ENCODE assay signal across 8 cellular contexts in the genomic region with DNA sequence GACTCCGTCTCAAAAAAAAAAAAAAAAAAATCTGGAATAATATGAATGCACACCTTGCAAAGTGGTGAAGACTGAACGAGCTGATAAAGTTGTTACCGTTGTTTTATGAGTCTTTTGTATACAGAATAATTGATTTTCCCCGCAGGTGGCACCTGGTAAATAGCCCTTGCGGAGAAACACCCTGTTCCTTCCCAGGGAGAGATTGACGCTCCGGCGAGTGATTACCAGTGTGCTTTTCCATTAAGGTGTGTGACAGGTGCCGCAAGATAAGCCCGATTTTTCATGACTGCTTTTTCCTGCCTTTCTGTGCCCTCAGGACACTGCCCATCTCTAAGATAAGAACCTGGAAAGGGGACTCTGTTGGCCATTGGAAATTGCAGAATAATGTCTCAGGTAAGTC. TPM values are rescaled to one million over a fixed set of nuclear protein-coding genes. Genes with fewer than 3 reads are reported as not detected.
DNase-seq lines count a peak whose midpoint lies in the region; ATAC-seq, FAIRE-seq and TF ChIP-seq lines count a peak whose summit lies in the region.

No MANE protein-coding gene starts in this region.

- peak overlapping the region; percentile 74 for H3K4me3 ChIP-seq in NT2/D1 (ENCODE audit: insufficient read length, low read depth)
- peak overlapping the region in 2 of 3 experiments; percentile 72 for H3K4me3 ChIP-seq in endothelial cell of umbilical vein (replicated peaks in 1 of 3; ENCODE audit: insufficient read depth in 1 of 3, low read depth in 1 of 3, low read length in 3 of 3)
- H3K4me3 ChIP-seq in parathyroid adenoma (ENCODE audit: low read depth, low read length), result peak overlapping the region; percentile 99

- H3K79me2 ChIP-seq in endothelial cell of umbilical vein (ENCODE audit: control insufficient read depth, insufficient read depth, low read length) (peaks cover 3% of the 10 kb centered on the region), parathyroid adenoma (no peaks in the 10 kb centered on the region)

- TF ChIP-seq CTCF in Calu3 (IDR thresholded peaks at IDR 0.05; ENCODE audit: unreplicated experiment), result no peak
- no peak for TF ChIP-seq CTCF in endothelial cell of umbilical vein (IDR thresholded peaks at IDR 0.05; ENCODE audit: extremely low read depth in 1 of 2, insufficient read depth in 1 of 2, low read depth in 1 of 2, low read length in 2 of 2)
- TF ChIP-seq CTCF in parathyroid adenoma (IDR thresholded peaks at IDR 0.05), result no peak
- no peak for TF ChIP-seq CTCF in GM20000 (IDR thresholded peaks at IDR 0.05; ENCODE audit: extremely low read depth, missing control alignments)

- H3K9ac ChIP-seq in NT2/D1 (ENCODE audit: insufficient read length, low read depth) (peak overlapping the region; percentile 83), endothelial cell of umbilical vein (replicated peaks; ENCODE audit: extremely low read depth, insufficient read depth, low read length) (no peak overlapping the region), parathyroid adenoma (no peak overlapping the region)

- H3K4me2 ChIP-seq in endothelial cell of umbilical vein (ENCODE audit: insufficient read depth, low read length) (peak overlapping the region; percentile 75), parathyroid adenoma (ENCODE audit: low read length) (peak overlapping the region; percentile 90)

- DNase-seq in Calu3 (no peak), NT2/D1 (ENCODE audit: low read depth, low spot score) (no peak), endothelial cell of umbilical vein (ENCODE audit: low read depth, low spot score) (no peak), left lobe of liver (ENCODE audit: low spot score) (no peak), GM20000 (ENCODE audit: low spot score) (no peak), GM19238 (ENCODE audit: insufficient read length, low spot score) (no peak), urothelium cell line (ENCODE audit: low spot score) (no peak)

- FAIRE-seq in endothelial cell of umbilical vein (lab: Jason Lieb, UNC) (no peak), urothelium cell line (lab: Jason Lieb, UNC) (no peak)

- no peaks in the 10 kb centered on the region for H4K20me1 ChIP-seq in endothelial cell of umbilical vein (replicated peaks; ENCODE audit: control insufficient read depth, extremely low read depth, insufficient read depth, low read length)

- no peak overlapping the region for H3K27ac Mint-ChIP-seq in Calu3 (ENCODE audit: unreplicated experiment)

- peaks cover 19% of the 10 kb centered on the region for H3K9me3 Mint-ChIP-seq in Calu3 (ENCODE audit: low read depth, unreplicated experiment)

- dilution Hi-C loops in endothelial cell of umbilical vein (cut with MboI; ENCODE audit: extremely low pct_ligation_motif_present, low sequenced_read_pairs), result no loop called here

- peaks cover 48% of the 10 kb centered on the region for H3K36me3 Mint-ChIP-seq in Calu3 (ENCODE audit: insufficient read depth, unreplicated experiment)

- POLR2A ChIA-PET in endothelial cell of umbilical vein (lab: Charles Lee), result no interaction called here

- H3K9me3 ChIP-seq in NT2/D1 (ENCODE audit: insufficient read depth, low read length) (peaks cover 9% of the 10 kb centered on the region), endothelial cell of umbilical vein (replicated peaks; ENCODE audit: control insufficient read depth, insufficient read depth, low read length) (no peaks in the 10 kb centered on the region), parathyroid adenoma (ENCODE audit: control insufficient read depth, low read length) (peaks cover 8% of the 10 kb centered on the region)

- H3K27me3 Mint-ChIP-seq in Calu3 (ENCODE audit: unreplicated experiment), result no peaks in the 10 kb centered on the region

- peak overlapping the region; percentile 90 for H3K4me3 Mint-ChIP-seq in Calu3 (ENCODE audit: low read depth, unreplicated experiment)

- TF ChIP-seq POLR2A in endothelial cell of umbilical vein (IDR thresholded peaks at IDR 0.05; ENCODE audit: low read depth, low read length), result no peak

- H3K9me1 ChIP-seq in endothelial cell of umbilical vein (replicated peaks; ENCODE audit: control insufficient read depth, extremely low read depth, insufficient read depth, low read length), result no peaks in the 10 kb centered on the region

- H2AFZ ChIP-seq in endothelial cell of umbilical vein (ENCODE audit: low read depth, low read length) (no peak overlapping the region), parathyroid adenoma (no peak overlapping the region)

- peaks cover 7% of the 10 kb centered on the region for H3K4me1 Mint-ChIP-seq in Calu3 (ENCODE audit: low read depth, unreplicated experiment)

- H3K4me1 ChIP-seq in NT2/D1 (ENCODE audit: insufficient read depth, insufficient read length) (no peaks in the 10 kb centered on the region), endothelial cell of umbilical vein (ENCODE audit: control insufficient read depth, extremely low read depth, insufficient read depth, low read length) (peaks cover 10% of the 10 kb centered on the region), parathyroid adenoma (peaks cover 3% of the 10 kb centered on the region)

- H3K27ac ChIP-seq in endothelial cell of umbilical vein (ENCODE audit: insufficient read depth, low read depth, low read length), result no peak overlapping the region
- no peak overlapping the region for H3K27ac ChIP-seq in parathyroid adenoma

- BruUV-seq in Calu3 (replicated peaks; lab: Mats Ljungman, UMichigan) (TSS peak; percentile 29), endothelial cell of umbilical vein (replicated peaks; lab: Mats Ljungman, UMichigan) (no TSS peak)

- no peak for ATAC-seq in left lobe of liver

- CTCF ChIA-PET in Calu3 (lab: Charles Lee) (no interaction called here), endothelial cell of umbilical vein (lab: Charles Lee) (interaction anchor here (1.3 kb wide), 1 partner anchor 39 kb away, joined by 3 read pairs; no protein-coding TSS in a partner anchor)

- H3K36me3 ChIP-seq in NT2/D1 (ENCODE audit: insufficient read depth, insufficient read length, low read length), result peaks cover 34% of the 10 kb centered on the region
- peaks cover 10 to 11% of the 10 kb centered on the region in 2 experiments for H3K36me3 ChIP-seq in endothelial cell of umbilical vein (ENCODE audit: control insufficient read depth in 2 of 2, extremely low read depth in 1 of 2, insufficient read depth in 2 of 2, low read length in 2 of 2)
- H3K36me3 ChIP-seq in parathyroid adenoma (ENCODE audit: control insufficient read depth, insufficient read depth, low read length), result peaks cover 7% of the 10 kb centered on the region

- intact Hi-C loops in Calu3 (cut with micrococcal nuclease; ENCODE audit: unreplicated experiment), result no loop called here
- intact Hi-C loops in endothelial cell of umbilical vein (cut with micrococcal nuclease), result loop anchor here (2.0 kb wide), 1 partner anchor 34 kb away; no protein-coding TSS in a partner anchor

- H3K27me3 ChIP-seq in NT2/D1 (ENCODE audit: insufficient read depth, insufficient read length), result no peaks in the 10 kb centered on the region
- peaks cover 0 to 2% of the 10 kb centered on the region in 2 experiments for H3K27me3 ChIP-seq in endothelial cell of umbilical vein (ENCODE audit: control insufficient read depth in 2 of 2, insufficient read depth in 2 of 2, low read length in 2 of 2)
- no peaks in the 10 kb centered on the region for H3K27me3 ChIP-seq in parathyroid adenoma (ENCODE audit: control insufficient read depth, insufficient read depth, low read length)

TF ChIP-seq in endothelial cell of umbilical vein, 7 proteins besides CTCF, POLR2A, EP300 and RAD21 (continues in another document):
- TF ChIP-seq EZH2 (IDR thresholded peaks at IDR 0.05; ENCODE audit: borderline replicate concordance, low read depth, low read length, severe bottlenecking) (no peak), POLR2AphosphoS5 (IDR thresholded peaks at IDR 0.05; ENCODE audit: insufficient read depth, low read depth, low read length) (no peak), FOS (IDR thresholded peaks at IDR 0.05; ENCODE audit: borderline replicate concordance, insufficient read depth, low read length) (no peak), MYC (IDR thresholded peaks at IDR 0.05; ENCODE audit: low read depth, low read length) (no peak)
- TF ChIP-seq, protein P1, sequence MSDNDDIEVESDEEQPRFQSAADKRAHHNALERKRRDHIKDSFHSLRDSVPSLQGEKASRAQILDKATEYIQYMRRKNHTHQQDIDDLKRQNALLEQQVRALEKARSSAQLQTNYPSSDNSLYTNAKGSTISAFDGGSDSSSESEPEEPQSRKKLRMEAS (IDR thresholded peaks at IDR 0.05; ENCODE audit: insufficient read depth, insufficient read length), result no peak

RNA-seq across cellular contexts. Expression of a gene that starts 0.9 kb away (rescaled TPM):
- 20.1 and 23.2 TPM in 2 replicates for total RNA-seq in Calu3 (2022)
- total RNA-seq in endothelial cell of umbilical vein, result 13.2 and 15.6 TPM in 2 replicates
- polyA plus RNA-seq in endothelial cell of umbilical vein, result 7.2 and 8.1 TPM in 2 replicates
- 5.4 and 6.7 TPM in 2 replicates for polyA plus RNA-seq in endothelial cell of umbilical vein (2011; cell fraction: cytosol; rRNA removed)
- polyA plus RNA-seq in endothelial cell of umbilical vein (2011; cell fraction: nucleus; rRNA removed), result 43.7 and 44.7 TPM in 2 replicates
- polyA plus RNA-seq in endothelial cell of umbilical vein (2012), result 11.1 and 12.9 TPM in 2 replicates
- 10.9 and 14.5 TPM in 2 replicates for polyA minus RNA-seq in endothelial cell of umbilical vein
- 5.6 TPM for polyA minus RNA-seq in endothelial cell of umbilical vein (2011; cell fraction: cytosol; rRNA and poly(A)+ RNA removed)
- polyA minus RNA-seq in endothelial cell of umbilical vein (2011; cell fraction: nucleus; rRNA and poly(A)+ RNA removed), result 28.9 and 40.0 TPM in 2 replicates
- total RNA-seq in left lobe of liver, result 13.9 TPM

RNA-seq across cellular contexts. Expression of a gene that starts 1.5 kb away (rescaled TPM):
- total RNA-seq in Calu3 (2022) (0.39 and 0.40 TPM in 2 replicates), endothelial cell of umbilical vein (0.12 and 0.49 TPM in 2 replicates), left lobe of liver (1.1 TPM)
- 0.07 and 0.11 TPM in 2 replicates for polyA plus RNA-seq in endothelial cell of umbilical vein
- not detected in 2 replicates for polyA plus RNA-seq in endothelial cell of umbilical vein (2011; cell fraction: cytosol; rRNA removed)
- 0.34 and 0.38 TPM in 2 replicates for polyA plus RNA-seq in endothelial cell of umbilical vein (2011; cell fraction: nucleus; rRNA removed)
- 0.07 TPM in 1 of 2 replicates, not detected in the other for polyA plus RNA-seq in endothelial cell of umbilical vein (2012)
- polyA minus RNA-seq in endothelial cell of umbilical vein, result 0.29 and 0.40 TPM in 2 replicates
- not detected for polyA minus RNA-seq in endothelial cell of umbilical vein (2011; cell fraction: cytosol; rRNA and poly(A)+ RNA removed)
- polyA minus RNA-seq in endothelial cell of umbilical vein (2011; cell fraction: nucleus; rRNA and poly(A)+ RNA removed), result 0.82 and 1.9 TPM in 2 replicates

RNA-seq across cellular contexts. Expression of a gene that starts 55.6 kb away (rescaled TPM):
- total RNA-seq in Calu3 (2022) (5.7 and 7.0 TPM in 2 replicates), endothelial cell of umbilical vein (5.0 and 5.1 TPM in 2 replicates), left lobe of liver (7.5 TPM)
- 4.1 and 4.7 TPM in 2 replicates for polyA plus RNA-seq in endothelial cell of umbilical vein
- 3.7 and 4.0 TPM in 2 replicates for polyA plus RNA-seq in endothelial cell of umbilical vein (2011; cell fraction: cytosol; rRNA removed)
- 5.5 and 8.4 TPM in 2 replicates for polyA plus RNA-seq in endothelial cell of umbilical vein (2011; cell fraction: nucleus; rRNA removed)
- polyA plus RNA-seq in endothelial cell of umbilical vein (2012), result 5.3 and 5.4 TPM in 2 replicates
- 2.0 and 3.6 TPM in 2 replicates for polyA minus RNA-seq in endothelial cell of umbilical vein
- 5.7 TPM for polyA minus RNA-seq in endothelial cell of umbilical vein (2011; cell fraction: cytosol; rRNA and poly(A)+ RNA removed)
- polyA minus RNA-seq in endothelial cell of umbilical vein (2011; cell fraction: nucleus; rRNA and poly(A)+ RNA removed), result 5.2 and 7.8 TPM in 2 replicates
